ENCODE assay signal across 1 cellular context in the genomic region with DNA sequence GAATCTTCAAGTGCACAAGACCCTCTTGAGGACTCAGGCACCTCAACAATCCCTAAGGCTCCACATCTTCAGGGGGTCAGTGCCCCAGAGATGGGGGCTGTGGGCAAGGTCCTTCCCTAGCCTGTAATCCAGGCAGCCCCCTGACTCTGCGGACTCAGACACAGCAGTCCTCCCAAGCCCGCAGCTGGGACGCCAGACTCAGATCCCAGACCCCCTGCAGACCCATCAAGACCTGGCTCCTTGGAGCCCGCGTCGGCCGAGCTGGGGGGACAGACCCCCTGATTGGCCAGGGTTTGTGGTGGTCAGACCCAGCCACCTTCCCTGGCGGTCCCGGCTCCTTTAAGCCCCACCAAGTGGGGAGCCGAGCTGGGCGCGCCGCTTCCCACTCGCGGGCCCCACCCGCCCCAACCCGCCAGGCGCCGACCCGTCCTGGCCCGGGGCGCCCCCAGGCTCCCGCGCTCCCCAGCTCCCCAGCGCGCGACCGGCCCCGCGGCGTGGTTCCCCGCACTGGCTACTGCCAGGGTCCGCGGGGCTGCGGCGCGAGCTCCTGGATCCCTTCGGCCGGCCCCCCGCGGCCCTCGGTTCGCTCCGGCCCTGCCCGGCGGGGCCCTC.
TF ChIP-seq lines count a peak whose summit lies in the region.

No MANE protein-coding gene starts in this region.

TF ChIP-seq in K562, 482 proteins besides CTCF, POLR2A, EP300 and RAD21:
- TF ChIP-seq ZNF780A (CRISPR knock-in tag; IDR thresholded peaks at IDR 0.05) (no peak), RBFOX2 (IDR thresholded peaks at IDR 0.05; ENCODE audit: low read depth, low read length) (peak; percentile 50; the same call in 1 of the 2 replicates)
